ENCODE assay signal across 14 cellular contexts in genomic region chr17:79706931-79707382, GRCh38. TPM values are rescaled to one million over a fixed set of nuclear protein-coding genes. Genes with fewer than 3 reads are reported as not detected.
A peak's percentile ranks its signal among the peaks of the same experiment; 100 is the strongest.
DNase-seq lines count a peak whose midpoint lies in the region; ATAC-seq, FAIRE-seq and TF ChIP-seq lines count a peak whose summit lies in the region.
"Had no signal": no experiment of that assay in that cellular context is flagged by ENCODE, and none has a peak within 500 bp of the region (broad histone marks: within the 10 kb centered on the region; RNA-seq: fewer than 3 reads in every experiment).

No MANE protein-coding gene starts in this region.

- no peak for FAIRE-seq in GM19239 (lab: Jason Lieb, UNC)

- intact Hi-C loops in left colon (cut with DNase I, micrococcal nuclease) (no loop called here), transverse colon (cut with DNase I; ENCODE audit: low total_unique reads) (loop anchor here (10.0 kb wide), 2 partner anchors 102 to 312 kb away; no protein-coding TSS in a partner anchor)

- TF ChIP-seq CTCF in transverse colon (IDR thresholded peaks at IDR 0.05) (no peak), BE2C (IDR thresholded peaks at IDR 0.05; ENCODE audit: low read depth, low read length) (no peak)

- peaks cover 0 to 10% (median 2%) of the 10 kb centered on the region in 4 donors for H3K4me1 ChIP-seq in transverse colon
- no peaks in the 10 kb centered on the region for H3K4me1 ChIP-seq in BE2C

- peak; percentile 40 for ATAC-seq in left colon
- ATAC-seq: activated naive CD4-positive, alpha-beta T cell treated with anti-CD3 and anti-CD28 coated beads, Interleukin-2, amount 50 U/mL, for 72 hours had no signal

- peak overlapping the region in 1 of 4 donors; percentile 30 for H3K27ac ChIP-seq in transverse colon
- H3K27ac ChIP-seq: cardiac muscle cell had no signal

- in situ Hi-C loops in transverse colon (cut with MboI; ENCODE audit: low pct_ligation_motif_present in 1 of 4, low pct_unique_long_range_greater_than_20kb in 1 of 4, low sequenced_read_pairs in 3 of 4) = no loop called here

- peaks cover 5% of the 10 kb centered on the region for H3K27me3 ChIP-seq in transverse colon
- no peaks in the 10 kb centered on the region; the same call in 1 of the 2 replicates for H3K27me3 ChIP-seq in BE2C
- H3K27me3 ChIP-seq: cardiac muscle cell had no signal

- H3K4me3 ChIP-seq in transverse colon (no peak overlapping the region), BE2C (ENCODE audit: low read depth, low read length) (no peak overlapping the region)
- H3K4me3 ChIP-seq: cardiac muscle cell had no signal

- TF ChIP-seq POLR2A in transverse colon (IDR thresholded peaks at IDR 0.05) = no peak

- H3K36me3 ChIP-seq in transverse colon = no peaks in the 10 kb centered on the region
- H3K36me3 ChIP-seq in BE2C = no peaks in the 10 kb centered on the region
- H3K36me3 ChIP-seq: cardiac muscle cell had no signal

- no peaks in the 10 kb centered on the region for H3K9me3 ChIP-seq in transverse colon
- no peaks in the 10 kb centered on the region for H3K9me3 ChIP-seq in BE2C

- no peak for TF ChIP-seq EP300 in transverse colon (IDR thresholded peaks at IDR 0.05; ENCODE audit: low read depth)

- WGBS in transverse colon (ENCODE audit: low coverage in 1 of 2), 2 donors = 33% methylated on average over 3 of the region's 13 CpGs; no CpG with 5 or more reads in 1 of the 2 donors

- DNase-seq in NCI-H2227 (lab: John Stamatoyannopoulos, UW; ENCODE audit: unreplicated experiment) (peak; percentile 67), NCI-H2227 treated with DMSO at 0.1 percent for 48 hours (lab: John Stamatoyannopoulos, UW) (no peak), SK-N-DZ (ENCODE audit: low spot score) (peak; percentile 61), left colon (peak; percentile 20 to 77), transverse colon (peak; percentile 19), SW480 (ENCODE audit: low spot score) (no peak), BE2C (no peak), GM19239 (ENCODE audit: insufficient read length, low spot score) (no peak)
- DNase-seq: 8988T, hippocampal formation, NCI-H1930 had no signal

RNA-seq across cellular contexts. Expression of gene ENPP7, which starts 23.8 kb away (rescaled TPM):
- polyA plus RNA-seq in SK-N-DZ (2014; cell fraction: cytosol; rRNA removed) = not detected in 2 replicates
- not detected in 2 replicates for polyA plus RNA-seq in SK-N-DZ (2014; cell fraction: nucleus; rRNA removed)
- total RNA-seq in left colon (under 1 TPM in 1 of 2 donors, not detected in 1; 0.17 TPM), transverse colon (under 1 TPM in 1 of 4 donors, not detected in 3; 0.16 TPM)
- not detected for polyA plus RNA-seq in BE2C (2012; ENCODE audit: insufficient read depth, insufficient read length, low read depth)
- total RNA-seq: cardiac muscle cell, SK-MEL-5 had no signal
- polyA plus RNA-seq: cardiac muscle cell had no signal

Comparison
In these comparisons a context has a peak if more than half of its experiments do, and no peak if none do; other contexts are left out.
1. DNase-seq: peak in NCI-H2227 (single experiment), SK-N-DZ (single experiment), left colon (2 of 2) and transverse colon (single experiment); none in NCI-H2227 treated with DMSO at 0.1 percent for 48 hours (single experiment), SW480 (single experiment), BE2C (single experiment) and GM19239 (single experiment).